ENCODE assay signal across 10 cellular contexts in genomic region chr13:97386832-97387486, GRCh38. TPM values are rescaled to one million over a fixed set of nuclear protein-coding genes. Genes with fewer than 3 reads are reported as not detected.
DNase-seq lines count a peak whose midpoint lies in the region; ATAC-seq, FAIRE-seq and TF ChIP-seq lines count a peak whose summit lies in the region.
"Had no signal": no experiment of that assay in that cellular context is flagged by ENCODE, and none has a peak within 500 bp of the region (broad histone marks: within the 10 kb centered on the region; RNA-seq: fewer than 3 reads in every experiment).

No MANE protein-coding gene starts in this region.

- 58 to 85% methylated on average over 4 of the region's 4 CpGs for WGBS in sigmoid colon, 2 donors

- H3K36me3 ChIP-seq in bronchial epithelial cell (ENCODE audit: control insufficient read depth, insufficient read depth, low read length) (peaks cover 5% of the 10 kb centered on the region), sigmoid colon (peaks cover 0 to 40% (median 4%) of the 10 kb centered on the region in 4 donors), colonic mucosa (no peaks in the 10 kb centered on the region), breast epithelium (peaks cover 4% of the 10 kb centered on the region)

- ATAC-seq in GM19395 (IDR thresholded peaks at IDR 0.05; ENCODE audit: unreplicated experiment) = peak; percentile 57

- H3K27me3 ChIP-seq in bronchial epithelial cell (ENCODE audit: control insufficient read depth, insufficient read depth, low read length) = no peaks in the 10 kb centered on the region
- H3K27me3 ChIP-seq in sigmoid colon = no peaks in the 10 kb centered on the region
- H3K27me3 ChIP-seq in colonic mucosa = no peaks in the 10 kb centered on the region
- H3K27me3 ChIP-seq in breast epithelium = no peaks in the 10 kb centered on the region

- peak; percentile 23 for FAIRE-seq in bronchial epithelial cell (lab: Jason Lieb, UNC)
- FAIRE-seq: G401.6 had no signal

- H3K27ac ChIP-seq in sigmoid colon = peak overlapping the region in 3 of 4 donors; percentile 11 to 38 (median 37)
- no peak overlapping the region for H3K27ac ChIP-seq in colonic mucosa
- no peak overlapping the region for H3K27ac ChIP-seq in breast epithelium

- H3K9me3 ChIP-seq in sigmoid colon (no peaks in the 10 kb centered on the region), colonic mucosa (no peaks in the 10 kb centered on the region), breast epithelium (no peaks in the 10 kb centered on the region)

- TF ChIP-seq POLR2A in sigmoid colon (IDR thresholded peaks at IDR 0.05) (no peak), breast epithelium (IDR thresholded peaks at IDR 0.05) (no peak)

- no peak for TF ChIP-seq CTCF in bronchial epithelial cell (IDR thresholded peaks at IDR 0.05; ENCODE audit: insufficient read depth, low read length, severe bottlenecking)
- TF ChIP-seq CTCF in sigmoid colon (IDR thresholded peaks at IDR 0.05) = no peak
- no peak for TF ChIP-seq CTCF in colonic mucosa (IDR thresholded peaks at IDR 0.05)
- no peak for TF ChIP-seq CTCF in breast epithelium (IDR thresholded peaks at IDR 0.05)

- peaks cover 0 to 50% (median 23%) of the 10 kb centered on the region in 4 donors for H3K4me1 ChIP-seq in sigmoid colon
- no peaks in the 10 kb centered on the region for H3K4me1 ChIP-seq in colonic mucosa
- no peaks in the 10 kb centered on the region for H3K4me1 ChIP-seq in breast epithelium

- no peak for TF ChIP-seq EP300 in sigmoid colon (IDR thresholded peaks at IDR 0.05)

- intact Hi-C loops in sigmoid colon (cut with DNase I) = no loop called here
- intact Hi-C loops in colonic mucosa (cut with DNase I) = no loop called here
- intact Hi-C loops in breast epithelium (cut with DNase I; ENCODE audit: low total_unique reads) = no loop called here

- no peak overlapping the region; the same call in 1 of the 2 replicates for H3K4me3 ChIP-seq in Jurkat, Clone E6-1 (ENCODE audit: low read length)
- H3K4me3 ChIP-seq in bronchial epithelial cell (ENCODE audit: low read depth, low read length) (no peak overlapping the region), sigmoid colon (no peak overlapping the region), colonic mucosa (no peak overlapping the region), breast epithelium (no peak overlapping the region)

- H3K9ac ChIP-seq in colonic mucosa (ENCODE audit: low read depth in 2 of 2, low read length in 2 of 2) = no peak overlapping the region

- DNase-seq in Jurkat, Clone E6-1 (ENCODE audit: low read depth, low spot score) = peak; percentile 90
- DNase-seq in bronchial epithelial cell (ENCODE audit: low read depth) (no peak), sigmoid colon (peak; percentile 66), mucosa of gallbladder (ENCODE audit: low spot score) (no peak), colonic mucosa (no peak), GOT3 (lab: John Stamatoyannopoulos, UW) (no peak), breast epithelium (ENCODE audit: low spot score in 2 of 2) (no peak)
- DNase-seq: NCI-H526 treated with DMSO at 0.1 percent for 48 hours had no signal

RNA-seq across cellular contexts. Expression of gene RAP2A, which starts 47.0 kb away (rescaled TPM):
- 16.2 TPM for polyA plus RNA-seq in Jurkat, Clone E6-1 (2012; ENCODE audit: insufficient read depth, insufficient read length)
- total RNA-seq in bronchial epithelial cell (44.0 and 47.7 TPM in 2 replicates), sigmoid colon (10 to 100 TPM; 17.9 to 27.7 (median 21.8) TPM), mucosa of gallbladder (39.4 TPM), colonic mucosa (10 to 100 TPM; 35.9 to 38.2 TPM), breast epithelium (10 to 100 TPM; 19.0 to 32.8 (median 20.0) TPM)
- polyA plus RNA-seq in sigmoid colon = 10 to 100 TPM in 2 of 3 donors, 1 to 10 TPM in 1; 8.0 to 14.8 (median 11.4) TPM

Comparison
In these comparisons a context has a peak if more than half of its experiments do, and no peak if none do; other contexts are left out.
1. DNase-seq: peak in Jurkat, Clone E6-1 (single experiment) and sigmoid colon (single experiment); none in bronchial epithelial cell (single experiment), mucosa of gallbladder (single experiment), colonic mucosa (single experiment), GOT3 (single experiment) and breast epithelium (0 of 2).
2. H3K27ac ChIP-seq: peak in sigmoid colon (3 of 4); none in colonic mucosa (single experiment) and breast epithelium (0 of 2).